30 cellular contexts compared by ENCODE assay signal in genomic region chr4:113497154-113497553, GRCh38.
"Had no signal": no experiment of that assay in that cellular context is flagged by ENCODE, and none has a peak within 500 bp of the region (broad histone marks: within the 10 kb centered on the region; RNA-seq: fewer than 3 reads in every experiment).

No MANE protein-coding gene starts in this region.

- H3K36me3 ChIP-seq: brain microvascular endothelial cell had no signal

- H3K27ac ChIP-seq: brain microvascular endothelial cell, PC-9, VCaP had no signal

- DNase-seq: activated B cell treated with CpG ODN at 0.5 μM for 24 hours; activated CD4-positive, alpha-beta memory T cell treated with anti-CD3 and anti-CD28 coated beads for 36 hours; activated CD4-positive, alpha-beta T cell treated with anti-CD3 and anti-CD28 coated beads for 4 hours; activated CD4-positive, alpha-beta T cell treated with anti-CD3 and anti-CD28 coated beads, Interleukin-2, amount 50 U/mL, for 1 hour; activated CD4-positive, CD25-positive, alpha-beta regulatory T cell treated with anti-CD3 and anti-CD28 coated beads, Interleukin-2, amount 50 U/mL, for 72 hours; activated CD8-positive, alpha-beta memory T cell treated with anti-CD3 and anti-CD28 coated beads, Interleukin-2, amount 50 U/mL, for 4 hours; activated effector memory CD4-positive, alpha-beta T cell treated with Interleukin-2 at 50 U/mL for 16 hours; activated naive CD4-positive, alpha-beta T cell treated with anti-CD3 and anti-CD28 coated beads, Interleukin-2, amount 50 U/mL, for 16 hours; activated naive CD8-positive, alpha-beta T cell treated with anti-CD3 and anti-CD28 coated beads for 36 hours; activated T-cell treated with anti-CD3 and anti-CD28 coated beads for 4 hours; activated T-cell treated with anti-CD3 and anti-CD28 coated beads, Interleukin-2, amount 50 U/mL, for 4 hours; brain microvascular endothelial cell; IMR-90; NCI-H1092 treated with DMSO at 0.1 percent for 48 hours; NCI-H1417 treated with DMSO at 0.1 percent for 48 hours; NCI-H187 treated with DMSO at 0.1 percent for 48 hours; NCI-H2081; NCI-H226; NCI-H446 treated with DMSO at 0.1 percent for 48 hours; NCI-H524; NCI-H69; NK-92 treated with Interleukin-12 subunit alpha and Interleukin-12 subunit beta, amount 100 ng/mL, for 24 hours; PC-9; Right ventricle myocardium superior; SW 1271; T-helper 1 cell; T-helper 2 cell; T-helper 9 cell had no signal

- ATAC-seq: activated T-cell treated with anti-CD3 and anti-CD28 coated beads, Interleukin-2, amount 50 U/mL, for 4 hours; K562 had no signal

- H3K27me3 Mint-ChIP-seq: activated B cell treated with CpG ODN at 0.5 μM for 24 hours; activated CD4-positive, alpha-beta memory T cell treated with anti-CD3 and anti-CD28 coated beads for 36 hours; activated naive CD8-positive, alpha-beta T cell treated with anti-CD3 and anti-CD28 coated beads for 36 hours had no signal

- H3K27ac Mint-ChIP-seq: activated B cell treated with CpG ODN at 0.5 μM for 24 hours; activated CD4-positive, alpha-beta memory T cell treated with anti-CD3 and anti-CD28 coated beads for 36 hours; activated naive CD8-positive, alpha-beta T cell treated with anti-CD3 and anti-CD28 coated beads for 36 hours had no signal

- H3K4me3 Mint-ChIP-seq: activated B cell treated with CpG ODN at 0.5 μM for 24 hours; activated CD4-positive, alpha-beta memory T cell treated with anti-CD3 and anti-CD28 coated beads for 36 hours; activated naive CD8-positive, alpha-beta T cell treated with anti-CD3 and anti-CD28 coated beads for 36 hours; activated T-cell treated with anti-CD3 and anti-CD28 coated beads, Interleukin-2, amount 50 U/mL, for 4 hours had no signal

- H3K9me3 Mint-ChIP-seq: activated B cell treated with CpG ODN at 0.5 μM for 24 hours; activated CD4-positive, alpha-beta memory T cell treated with anti-CD3 and anti-CD28 coated beads for 36 hours had no signal

- H3K27me3 ChIP-seq: brain microvascular endothelial cell had no signal

- H3K4me1 Mint-ChIP-seq: activated B cell treated with CpG ODN at 0.5 μM for 24 hours; activated naive CD8-positive, alpha-beta T cell treated with anti-CD3 and anti-CD28 coated beads for 36 hours had no signal

- H3K4me2 ChIP-seq: PC-9 had no signal

- H2AFZ ChIP-seq: PC-9 had no signal

- H3K4me3 ChIP-seq: K562, PC-9 had no signal
